In the genomic region with DNA sequence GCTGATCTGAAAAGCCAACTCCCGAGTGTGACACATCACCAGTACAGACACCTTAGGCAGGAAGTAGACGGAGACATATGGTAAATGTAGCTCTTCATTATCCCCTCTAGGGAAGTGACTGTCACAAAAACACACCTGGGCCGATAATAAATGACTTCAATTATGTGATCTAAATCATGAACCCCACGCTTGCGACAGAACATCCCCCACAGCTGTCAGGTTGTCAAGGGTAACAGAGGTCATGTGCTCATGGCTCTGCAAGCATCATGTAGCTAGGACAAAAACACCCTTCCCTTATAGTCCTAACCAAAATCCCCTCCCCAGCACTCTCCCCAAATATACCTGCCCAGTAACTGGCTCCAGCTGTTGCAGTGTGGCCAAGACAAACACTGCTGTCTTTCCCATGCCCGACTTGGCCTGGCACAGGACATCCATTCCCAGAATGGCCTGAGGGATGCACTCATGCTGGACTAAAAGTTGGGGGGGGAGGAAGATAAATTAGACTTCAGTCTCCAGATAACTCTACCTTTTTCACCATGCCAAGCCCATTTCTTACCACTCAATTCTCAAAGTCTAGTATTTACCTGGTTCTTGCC, we compare ENCODE assay signal across 9 cellular contexts. TPM values are rescaled to one million over a fixed set of nuclear protein-coding genes. Genes with fewer than 3 reads are reported as not detected.
DNase-seq lines count a peak whose midpoint lies in the region; TF ChIP-seq lines count a peak whose summit lies in the region.
"Had no signal": no experiment of that assay in that cellular context is flagged by ENCODE, and none has a peak within 500 bp of the region (broad histone marks: within the 10 kb centered on the region; RNA-seq: fewer than 3 reads in every experiment).

No MANE protein-coding gene starts in this region.

- H3K27me3 ChIP-seq in BE2C (no peaks in the 10 kb centered on the region), muscle layer of duodenum (ENCODE audit: low read depth, low read length) (no peaks in the 10 kb centered on the region)

- TF ChIP-seq CTCF in BE2C (IDR thresholded peaks at IDR 0.05; ENCODE audit: low read depth, low read length), result no peak
- no peak for TF ChIP-seq CTCF in LNCaP clone FGC (IDR thresholded peaks at IDR 0.05; ENCODE audit: control insufficient read depth, extremely low read depth, insufficient read depth)
- TF ChIP-seq CTCF in cardiac fibroblast (IDR thresholded peaks at IDR 0.05; ENCODE audit: low read depth, low read length), result no peak

- DNase-seq in BE2C (no peak), LNCaP clone FGC (ENCODE audit: low read depth) (peak; percentile 31), cardiac fibroblast (ENCODE audit: low read depth in 2 of 2) (no peak), NCI-H1930 (lab: John Stamatoyannopoulos, UW) (no peak), COLO668 (lab: John Stamatoyannopoulos, UW; ENCODE audit: unreplicated experiment) (no peak), NCI-H1417 (lab: John Stamatoyannopoulos, UW) (no peak), retina (no peak)
- DNase-seq: activated gamma-delta T cell treated with Interleukin-2 at 50 U/mL for 16 hours had no signal

- peak overlapping the region; percentile 35 for H3K27ac ChIP-seq in muscle layer of duodenum (ENCODE audit: low read length)

- H3K4me1 ChIP-seq in BE2C (no peaks in the 10 kb centered on the region), muscle layer of duodenum (ENCODE audit: control insufficient read depth in 1 of 2, insufficient read depth in 2 of 2, low read length in 2 of 2) (peaks cover 20 to 29% of the 10 kb centered on the region in 2 donors)

- H3K36me3 ChIP-seq in BE2C (peaks cover 70% of the 10 kb centered on the region), muscle layer of duodenum (ENCODE audit: control insufficient read depth in 1 of 2, insufficient read depth in 2 of 2, low read length in 2 of 2) (peaks cover 49 to 61% of the 10 kb centered on the region in 2 donors)

- H3K9me3 ChIP-seq in BE2C (no peaks in the 10 kb centered on the region), muscle layer of duodenum (ENCODE audit: control insufficient read depth in 1 of 2, low read length in 2 of 2) (no peaks in the 10 kb centered on the region)

- H3K4me3 ChIP-seq in BE2C (ENCODE audit: low read depth, low read length), result peak overlapping the region; percentile 90
- peak overlapping the region; percentile 99; the same call in 1 of the 2 replicates for H3K4me3 ChIP-seq in LNCaP clone FGC (ENCODE audit: low read depth, low read length)
- peak overlapping the region; percentile 6 to 70 for H3K4me3 ChIP-seq in cardiac fibroblast (replicated peaks in 1 of 2; ENCODE audit: low read depth in 2 of 2, low read length in 2 of 2)
- peak overlapping the region; percentile 88 to 99 for H3K4me3 ChIP-seq in muscle layer of duodenum (ENCODE audit: low read depth in 1 of 2, low read length in 2 of 2)

RNA-seq across cellular contexts. Expression of gene DDX39B, which starts 2.9 kb away (rescaled TPM):
- 635 TPM for polyA plus RNA-seq in BE2C (2012; ENCODE audit: insufficient read depth, insufficient read length, low read depth)

RNA-seq across cellular contexts. Expression of gene ATP6V1G2, which starts 7.5 kb away (rescaled TPM):
- 47.5 TPM for polyA plus RNA-seq in BE2C (2012; ENCODE audit: insufficient read depth, insufficient read length, low read depth)

RNA-seq across cellular contexts. Expression of gene NFKBIL1, which starts 8.5 kb away (rescaled TPM):
- 66.2 TPM for polyA plus RNA-seq in BE2C (2012; ENCODE audit: insufficient read depth, insufficient read length, low read depth)

RNA-seq across cellular contexts. Expression of gene MCCD1, which starts 10.1 kb away (rescaled TPM):
- polyA plus RNA-seq in BE2C (2012; ENCODE audit: insufficient read depth, insufficient read length, low read depth), result 0.46 TPM

RNA-seq across cellular contexts. Expression of gene LTA, which starts 33.2 kb away (rescaled TPM):
- polyA plus RNA-seq in BE2C (2012; ENCODE audit: insufficient read depth, insufficient read length, low read depth), result not detected

Comparison
In these comparisons a context has a peak if more than half of its experiments do, and no peak if none do; other contexts are left out.
1. H3K4me3 ChIP-seq: peak in every context shown above with its lines; median percentile 99 in LNCaP clone FGC; 94 in muscle layer of duodenum; 90 in BE2C; 38 in cardiac fibroblast.